In the genomic region with DNA sequence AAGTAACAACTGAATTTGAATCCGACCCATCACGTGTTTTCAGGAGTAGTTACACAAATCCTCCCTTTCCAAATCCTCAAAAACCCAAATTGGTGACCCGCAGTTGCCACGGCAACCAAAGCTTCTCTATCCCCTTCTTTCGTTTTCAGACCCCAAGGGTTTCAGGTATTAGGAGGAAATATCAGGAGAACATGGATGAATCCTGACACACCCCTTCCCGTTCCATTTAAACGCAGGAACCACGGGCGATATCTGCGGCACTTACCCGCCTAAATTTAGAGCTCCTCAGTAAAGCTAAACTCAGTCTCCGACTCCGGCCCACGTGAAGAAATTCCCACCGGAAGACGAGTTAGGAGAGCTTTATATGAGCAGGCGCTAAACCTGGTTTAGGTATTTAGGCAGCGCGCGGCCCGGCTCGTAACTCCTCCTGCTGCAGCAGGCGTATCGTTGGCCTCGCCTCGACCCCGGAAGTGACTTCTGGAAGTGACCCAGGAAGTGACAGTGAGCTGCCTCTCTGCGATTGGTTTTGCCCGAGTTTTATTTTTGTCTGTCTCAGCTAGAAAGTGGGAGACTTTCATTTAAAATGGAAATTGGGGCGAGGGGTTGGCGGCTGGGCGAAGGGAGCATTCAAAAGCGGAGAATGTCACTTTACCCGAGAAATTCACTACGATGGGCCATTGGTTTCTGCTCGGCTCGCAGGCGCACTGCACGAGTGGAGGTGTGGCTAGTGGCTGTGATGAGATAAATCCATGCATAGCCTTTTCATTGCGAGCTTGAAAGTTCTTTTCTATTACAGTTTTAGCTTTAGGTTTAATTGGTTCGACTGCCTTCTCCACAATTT, we compare ENCODE assay signal across 8 cellular contexts. TPM values are rescaled to one million over a fixed set of nuclear protein-coding genes. Genes with fewer than 3 reads are reported as not detected.
DNase-seq lines count a peak whose midpoint lies in the region; ATAC-seq, FAIRE-seq and TF ChIP-seq lines count a peak whose summit lies in the region.

Gene TAF1A (minus strand): TSS at position 472 of the 841 bp plus-strand sequence.

- no peaks in the 10 kb centered on the region for H3K9me3 ChIP-seq in adrenal gland (replicated peaks in 1 of 3)
- no peaks in the 10 kb centered on the region for H3K9me3 ChIP-seq in upper lobe of right lung

- peak; percentile 94 for FAIRE-seq in GM12892 (lab: Jason Lieb, UNC)

- intact Hi-C loops in adrenal gland (cut with DNase I): no loop called here
- intact Hi-C loops in left cardiac atrium (cut with DNase I): no loop called here
- intact Hi-C loops in posterior vena cava (cut with DNase I): loop anchor here in 1 of 2 donors (10.0 kb wide), 1 partner anchor 45 kb away; no protein-coding TSS in a partner anchor
- intact Hi-C loops in upper lobe of right lung (cut with DNase I): no loop called here

- TF ChIP-seq POLR2A in GM12892 (IDR thresholded peaks at IDR 0.05; ENCODE audit: low read depth, low read length) (peak; percentile 67), adrenal gland (IDR thresholded peaks at IDR 0.05) (peak in 1 of 2 donors; percentile 46)

- H3K4me1 ChIP-seq in adrenal gland (replicated peaks in 1 of 2) (peaks cover 7 to 23% of the 10 kb centered on the region in 2 donors), upper lobe of right lung (peaks cover 29% of the 10 kb centered on the region)

- TF ChIP-seq CTCF in adrenal gland (IDR thresholded peaks at IDR 0.05): peak in 1 of 6 experiments; percentile 21
- TF ChIP-seq CTCF in upper lobe of right lung (IDR thresholded peaks at IDR 0.05): no peak

- H3K36me3 ChIP-seq in adrenal gland (replicated peaks in 1 of 2): peaks cover 0 to 12% of the 10 kb centered on the region in 2 donors
- peaks cover 9% of the 10 kb centered on the region for H3K36me3 ChIP-seq in upper lobe of right lung

- peak within 1 kb of the TSS in 3 of 4 donors; percentile 61 to 80 (median 62) for H3K4me3 ChIP-seq in adrenal gland
- peak within 1 kb of the TSS; percentile 74 for H3K4me3 ChIP-seq in upper lobe of right lung

- 0 to 1% (median 0%) methylated on average over 32 to 41 of the region's 41 CpGs for WGBS in adrenal gland, 4 donors

- DNase-seq in GM12892 (ENCODE audit: insufficient read length) (peak; percentile 51), NCI-H1417 treated with DMSO at 0.1 percent for 48 hours (lab: John Stamatoyannopoulos, UW) (peak; percentile 47), T-helper 1 cell (peak; percentile 74 to 87 (median 82)), adrenal gland (peak; percentile 83 to 94 (median 91)), left cardiac atrium (peak; percentile 88), posterior vena cava (ENCODE audit: low spot score) (peak; percentile 96), upper lobe of right lung (peak; percentile 93)

- H3K27me3 ChIP-seq in adrenal gland (no peaks in the 10 kb centered on the region), upper lobe of right lung (no peaks in the 10 kb centered on the region)

- H3K27ac ChIP-seq in adrenal gland: peak within 1 kb of the TSS; percentile 19 to 89 (median 75)
- peak within 1 kb of the TSS; percentile 80 for H3K27ac ChIP-seq in upper lobe of right lung

- ATAC-seq in HG02763 (IDR thresholded peaks at IDR 0.05; ENCODE audit: unreplicated experiment) (peak; percentile 98), left cardiac atrium (peak; percentile 97 to 99), upper lobe of right lung (peak; percentile 100)

RNA-seq across cellular contexts. Expression of gene TAF1A, which starts in this region (rescaled TPM):
- polyA plus RNA-seq in GM12892 (2012; ENCODE audit: missing spikeins): 6.4 TPM
- total RNA-seq in adrenal gland (1 to 10 TPM; 1.6 to 9.4 (median 5.7) TPM), left cardiac atrium (1 to 10 TPM; 4.0 to 4.2 TPM), posterior vena cava (1 to 10 TPM; 6.1 to 9.0 TPM), upper lobe of right lung (7.1 TPM)
- polyA plus RNA-seq in adrenal gland: 1 to 10 TPM; 1.4 to 6.6 (median 1.6) TPM

Comparison
In these comparisons a context has a peak if more than half of its experiments do, and no peak if none do; other contexts are left out.
1. Peak in every context shown above with its lines: DNase-seq, ATAC-seq, H3K4me3 ChIP-seq and H3K27ac ChIP-seq.